In the genomic region with DNA sequence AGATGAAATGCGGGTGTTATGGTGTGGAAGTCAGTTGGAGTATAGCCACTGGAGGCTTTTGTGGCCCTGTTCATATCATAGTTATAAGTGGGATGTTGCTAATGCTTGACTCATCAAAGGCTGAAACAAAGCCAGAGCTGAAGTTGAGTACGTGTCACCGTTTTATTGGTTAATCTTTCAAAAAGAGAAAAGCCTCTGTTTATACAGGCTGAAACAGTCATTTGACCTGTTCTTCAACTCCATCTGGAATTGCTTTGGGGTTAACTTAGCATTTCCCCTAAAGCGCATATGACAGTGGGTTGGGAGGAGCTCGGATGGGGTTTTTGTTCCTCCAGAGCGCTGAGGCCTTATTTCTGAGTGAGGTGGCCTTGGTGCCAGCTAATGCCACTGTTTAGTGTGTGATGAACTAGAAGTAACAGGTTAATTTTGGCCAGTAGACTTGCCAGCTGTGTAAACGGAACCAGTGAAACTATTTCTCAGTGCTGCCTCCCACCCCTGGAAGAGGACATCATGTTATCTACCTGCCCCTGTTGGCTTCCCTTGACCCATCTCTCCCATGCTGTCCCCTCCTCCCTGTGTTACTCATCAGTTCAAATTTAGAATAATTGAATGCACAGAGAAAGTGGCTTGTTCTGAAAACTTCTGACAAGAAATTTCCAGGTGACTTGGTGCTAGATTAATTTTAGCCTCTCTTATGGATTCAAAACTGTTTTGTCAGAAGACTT, we compare ENCODE assay signal across 10 cellular contexts. TPM values are rescaled to one million over a fixed set of nuclear protein-coding genes. Genes with fewer than 3 reads are reported as not detected.
DNase-seq lines count a peak whose midpoint lies in the region; ATAC-seq and TF ChIP-seq lines count a peak whose summit lies in the region.
"Had no signal": no experiment of that assay in that cellular context is flagged by ENCODE, and none has a peak within 500 bp of the region (broad histone marks: within the 10 kb centered on the region; RNA-seq: fewer than 3 reads in every experiment).

No MANE protein-coding gene starts in this region.

- H3K4me3 Mint-ChIP-seq in chondrocyte (ENCODE audit: unreplicated experiment) (no peak overlapping the region), nephron progenitor cell (no peak overlapping the region)

- H3K36me3 Mint-ChIP-seq in chondrocyte (ENCODE audit: low read depth) (peaks cover 48% of the 10 kb centered on the region), nephron progenitor cell (ENCODE audit: low read depth) (peaks cover 100% of the 10 kb centered on the region)

- H3K4me1 Mint-ChIP-seq in chondrocyte (ENCODE audit: low read depth), result peaks cover 29% of the 10 kb centered on the region
- H3K4me1 Mint-ChIP-seq in nephron progenitor cell, result no peaks in the 10 kb centered on the region

- H3K27me3 Mint-ChIP-seq in chondrocyte (ENCODE audit: low read depth), result no peaks in the 10 kb centered on the region
- H3K27me3 Mint-ChIP-seq in nephron progenitor cell (ENCODE audit: low read depth, poor library complexity), result peaks cover 3% of the 10 kb centered on the region

- TF ChIP-seq CTCF in chondrocyte (IDR thresholded peaks at IDR 0.05) (no peak), nephron progenitor cell (IDR thresholded peaks at IDR 0.05) (no peak)

- ATAC-seq in HG03097 (IDR thresholded peaks at IDR 0.05; ENCODE audit: low FRiP score, unreplicated experiment), result no peak
- no peak for ATAC-seq in GM18870 (IDR thresholded peaks at IDR 0.05; ENCODE audit: unreplicated experiment)

- peak overlapping the region; percentile 57 for H3K27ac Mint-ChIP-seq in chondrocyte (ENCODE audit: unreplicated experiment)
- peak overlapping the region; percentile 49 for H3K27ac Mint-ChIP-seq in nephron progenitor cell

- DNase-seq in DMS79 (lab: John Stamatoyannopoulos, UW) (peak; percentile 60), MV-4-11 (lab: John Stamatoyannopoulos, UW) (peak; percentile 92), chondrocyte (ENCODE audit: low spot score) (no peak), nephron progenitor cell (no peak), NK-92 (lab: John Stamatoyannopoulos, UW; ENCODE audit: unreplicated experiment) (no peak)
- DNase-seq in activated CD4-positive, CD25-positive, alpha-beta regulatory T cell treated with anti-CD3 and anti-CD28 coated beads, Interleukin-2, amount 50 U/mL, for 72 hours, result no peak
- DNase-seq: dorsolateral prefrontal cortex, NCI-H187 had no signal

- H3K9me3 Mint-ChIP-seq in chondrocyte (ENCODE audit: low read depth) (peaks cover 10% of the 10 kb centered on the region), nephron progenitor cell (peaks cover 74% of the 10 kb centered on the region)

RNA-seq across cellular contexts. Expression of gene MTAP, which starts 34.2 kb away (rescaled TPM):
- total RNA-seq in chondrocyte, result 28.3 to 41.3 TPM (median 33.7 TPM) in 3 replicates

Comparison
In these comparisons a context has a peak if more than half of its experiments do, and no peak if none do; other contexts are left out.
1. DNase-seq: peak in DMS79 (single experiment) and MV-4-11 (single experiment); none in chondrocyte (single experiment), nephron progenitor cell (single experiment), NK-92 (single experiment) and activated CD4-positive, CD25-positive, alpha-beta regulatory T cell treated with anti-CD3 and anti-CD28 coated beads, Interleukin-2, amount 50 U/mL, for 72 hours (single experiment).